Comparison of ENCODE assay signal across 8 cellular contexts in the genomic region with DNA sequence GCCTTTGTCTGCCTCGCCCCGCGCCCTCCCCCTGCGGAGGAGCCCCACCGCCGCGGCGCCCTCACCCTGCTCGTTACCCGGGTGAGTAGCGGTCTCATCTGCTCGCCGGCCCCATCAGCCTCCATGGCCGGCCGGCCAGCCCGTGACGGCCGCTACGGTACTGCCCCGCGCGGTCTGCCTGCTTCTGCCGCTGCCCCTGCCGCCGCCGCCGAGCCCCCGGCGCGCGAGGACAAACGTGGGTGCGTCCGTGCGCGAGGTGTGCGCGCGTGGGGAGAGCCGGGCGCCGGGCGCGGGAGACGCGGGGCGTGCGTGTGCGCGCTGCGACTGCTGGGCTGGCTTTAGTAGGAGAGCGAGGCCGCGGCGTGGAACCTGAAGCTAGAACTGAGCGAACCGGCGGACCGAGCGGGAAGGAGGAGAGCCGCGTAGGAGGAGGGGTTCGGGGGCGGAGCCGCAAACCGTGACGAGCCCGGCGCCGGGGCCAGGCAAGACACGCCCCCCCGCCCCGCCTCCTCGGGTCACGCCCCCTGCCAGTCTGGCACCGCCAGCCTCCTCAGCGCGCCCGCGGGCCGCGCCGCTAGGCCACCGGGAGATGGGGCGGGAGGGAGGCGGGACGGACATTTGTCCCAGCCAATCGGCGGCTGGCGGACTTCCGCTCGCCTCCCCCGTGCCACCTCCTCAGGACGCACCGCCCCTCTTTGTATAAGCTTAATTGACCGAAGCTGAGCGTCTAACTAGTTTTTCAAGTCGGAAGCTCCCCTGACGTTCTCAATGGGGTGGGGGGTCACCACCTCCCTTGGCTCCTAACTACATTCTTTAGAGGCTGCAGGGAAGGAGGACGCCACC. TPM values are rescaled to one million over a fixed set of nuclear protein-coding genes. Genes with fewer than 3 reads are reported as not detected.
DNase-seq lines count a peak whose midpoint lies in the region; ATAC-seq and TF ChIP-seq lines count a peak whose summit lies in the region.

A gene (minus strand): TSS at position 383 of the 843 bp plus-strand sequence. CDS start 258 bp downstream, at position 125.

- H3K4me1 ChIP-seq in BE2C = no peaks in the 10 kb centered on the region

- no peaks in the 10 kb centered on the region for H3K27me3 Mint-ChIP-seq in activated CD4-positive, alpha-beta T cell treated with anti-CD3 and anti-CD28 coated beads, Interleukin-2, amount 10 ng/mL, durations not matched to agents 24 days and 14 days

- peaks cover 27% of the 10 kb centered on the region for H3K36me3 Mint-ChIP-seq in activated CD4-positive, alpha-beta T cell treated with anti-CD3 and anti-CD28 coated beads, Interleukin-2, amount 10 ng/mL, durations not matched to agents 24 days and 14 days (ENCODE audit: low read depth)

- TF ChIP-seq CTCF in BE2C (IDR thresholded peaks at IDR 0.05; ENCODE audit: low read depth, low read length) (no peak), coronary artery (IDR thresholded peaks at IDR 0.05) (no peak)

- H3K9me3 ChIP-seq in BE2C = no peaks in the 10 kb centered on the region

- peak; percentile 84 for ATAC-seq in HG03460 (IDR thresholded peaks at IDR 0.05; ENCODE audit: unreplicated experiment)

- H3K4me3 Mint-ChIP-seq in activated CD4-positive, alpha-beta T cell treated with anti-CD3 and anti-CD28 coated beads, Interleukin-2, amount 10 ng/mL, durations not matched to agents 24 days and 14 days = peak within 1 kb of the TSS; percentile 100

- no peaks in the 10 kb centered on the region for H3K36me3 ChIP-seq in BE2C

- intact Hi-C loops in activated CD4-positive, alpha-beta T cell treated with anti-CD3 and anti-CD28 coated beads, Interleukin-2, amount 10 ng/mL, durations not matched to agents 24 days and 14 days (cut with micrococcal nuclease) = loop anchor here (1.0 to 5.0 kb wide), 11 partner anchors 29 to 1697 kb away; a partner anchor contains a TSS

- H3K4me3 ChIP-seq in BE2C (ENCODE audit: low read depth, low read length) (peak within 1 kb of the TSS; percentile 79), coronary artery (peak within 1 kb of the TSS; percentile 97)

- no peaks in the 10 kb centered on the region for H3K9me3 Mint-ChIP-seq in activated CD4-positive, alpha-beta T cell treated with anti-CD3 and anti-CD28 coated beads, Interleukin-2, amount 10 ng/mL, durations not matched to agents 24 days and 14 days

- peak within 1 kb of the TSS; percentile 99 for H3K27ac Mint-ChIP-seq in activated CD4-positive, alpha-beta T cell treated with anti-CD3 and anti-CD28 coated beads, Interleukin-2, amount 10 ng/mL, durations not matched to agents 24 days and 14 days

- peaks cover 35% of the 10 kb centered on the region for H3K4me1 Mint-ChIP-seq in activated CD4-positive, alpha-beta T cell treated with anti-CD3 and anti-CD28 coated beads, Interleukin-2, amount 10 ng/mL, durations not matched to agents 24 days and 14 days

- H3K27me3 ChIP-seq in BE2C = no peaks in the 10 kb centered on the region

- DNase-seq in BE2C (peak; percentile 94), GM19240 (ENCODE audit: insufficient read length, low spot score) (peak; percentile 85), NCI-H526 (lab: John Stamatoyannopoulos, UW) (peak; percentile 82 to 97), coronary artery (ENCODE audit: low spot score) (peak; percentile 97), left kidney (ENCODE audit: low read depth, low spot score) (peak; percentile 98)
- DNase-seq in activated CD4-positive, alpha-beta T cell treated with anti-CD3 and anti-CD28 coated beads, Interleukin-2, amount 10 ng/mL, durations not matched to agents 24 days and 14 days = peak; percentile 99
- peak; percentile 99 for DNase-seq in stimulated activated CD4-positive, alpha-beta T cell treated with anti-CD3 and anti-CD28 coated beads, Interleukin-2, amount 100 ng/mL, for 24 hours

- H3K27ac ChIP-seq in coronary artery = peak within 1 kb of the TSS; percentile 95 to 99

RNA-seq across cellular contexts. Expression of the gene that starts here (rescaled TPM):
- polyA plus RNA-seq in BE2C (2012; ENCODE audit: insufficient read depth, insufficient read length, low read depth) = 5.9 TPM
- 65.8 and 69.0 TPM in 2 replicates for total RNA-seq in activated CD4-positive, alpha-beta T cell treated with anti-CD3 and anti-CD28 coated beads, Interleukin-2, amount 10 ng/mL, durations not matched to agents 24 days and 14 days

Comparison
In these comparisons a context has a peak if more than half of its experiments do, and no peak if none do; other contexts are left out.
1. Peak in every context shown above with its lines: DNase-seq, ATAC-seq, H3K4me3 ChIP-seq and H3K27ac ChIP-seq.